Comparison of ENCODE assay signal across 9 cellular contexts in the genomic region with DNA sequence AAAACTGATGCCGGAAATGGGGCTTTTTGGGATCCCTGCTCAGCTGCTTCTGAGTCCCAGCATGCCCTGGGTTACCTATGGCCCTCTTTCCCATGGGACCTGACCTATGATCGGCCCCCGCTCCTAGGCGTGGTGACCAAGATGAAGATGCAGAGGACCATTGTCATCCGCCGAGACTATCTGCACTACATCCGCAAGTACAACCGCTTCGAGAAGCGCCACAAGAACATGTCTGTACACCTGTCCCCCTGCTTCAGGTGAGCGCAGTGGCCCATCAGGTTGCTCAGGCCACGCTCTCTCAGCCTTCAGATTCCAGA. TPM values are rescaled to one million over a fixed set of nuclear protein-coding genes. Genes with fewer than 3 reads are reported as not detected.
A peak's percentile ranks its signal among the peaks of the same experiment; 100 is the strongest.
DNase-seq lines count a peak whose midpoint lies in the region; ATAC-seq, FAIRE-seq and TF ChIP-seq lines count a peak whose summit lies in the region.
"Had no signal": no experiment of that assay in that cellular context is flagged by ENCODE, and none has a peak within 500 bp of the region (broad histone marks: within the 10 kb centered on the region; RNA-seq: fewer than 3 reads in every experiment).

No MANE protein-coding gene starts in this region.

- H3K4me3 ChIP-seq in GM06990 (replicated peaks; ENCODE audit: low read depth, low read length), result peak overlapping the region; percentile 95
- H3K4me3 ChIP-seq in SJSA1, result peak overlapping the region; percentile 56
- H3K4me3 ChIP-seq in endothelial cell of umbilical vein (replicated peaks in 1 of 3; ENCODE audit: insufficient read depth in 1 of 3, low read depth in 1 of 3, low read length in 3 of 3), result peak overlapping the region in 1 of 3 experiments; percentile 100
- H3K4me3 ChIP-seq in retinal pigment epithelial cell (ENCODE audit: low read length), result peak overlapping the region; percentile 100

- no peak overlapping the region for H2AFZ ChIP-seq in endothelial cell of umbilical vein (ENCODE audit: low read depth, low read length)

- peak; percentile 9 for TF ChIP-seq POLR2A in endothelial cell of umbilical vein (IDR thresholded peaks at IDR 0.05; ENCODE audit: low read depth, low read length)

- TF ChIP-seq CTCF in GM06990 (IDR thresholded peaks at IDR 0.05; ENCODE audit: insufficient read depth, low read length, poor library complexity, severe bottlenecking), result no peak
- TF ChIP-seq CTCF in endothelial cell of umbilical vein (IDR thresholded peaks at IDR 0.05; ENCODE audit: extremely low read depth in 1 of 2, insufficient read depth in 1 of 2, low read depth in 1 of 2, low read length in 2 of 2), result no peak
- no peak for TF ChIP-seq CTCF in retinal pigment epithelial cell (conservative IDR thresholded peaks at IDR 0.05; ENCODE audit: low read depth, low read length)

- no peak for FAIRE-seq in endothelial cell of umbilical vein (lab: Jason Lieb, UNC)

- ATAC-seq in HG03520 (IDR thresholded peaks at IDR 0.05; ENCODE audit: unreplicated experiment) (no peak), HG02588 (IDR thresholded peaks at IDR 0.05; ENCODE audit: unreplicated experiment) (no peak)

- peak overlapping the region; percentile 90 for H3K4me2 ChIP-seq in endothelial cell of umbilical vein (ENCODE audit: insufficient read depth, low read length)

- H3K36me3 ChIP-seq in GM06990 (ENCODE audit: control insufficient read depth, insufficient read depth, low read length), result peaks cover 28% of the 10 kb centered on the region
- peaks cover 49% of the 10 kb centered on the region for H3K36me3 ChIP-seq in SJSA1
- peaks cover 10 to 24% of the 10 kb centered on the region in 2 experiments for H3K36me3 ChIP-seq in endothelial cell of umbilical vein (ENCODE audit: control insufficient read depth in 2 of 2, extremely low read depth in 1 of 2, insufficient read depth in 2 of 2, low read length in 2 of 2)

- peaks cover 29% of the 10 kb centered on the region for H3K79me2 ChIP-seq in endothelial cell of umbilical vein (ENCODE audit: control insufficient read depth, insufficient read depth, low read length)

- dilution Hi-C loops in endothelial cell of umbilical vein (cut with MboI; ENCODE audit: extremely low pct_ligation_motif_present, low sequenced_read_pairs), result no loop called here

- H3K9me3 ChIP-seq in SJSA1 (replicated peaks), result no peaks in the 10 kb centered on the region
- H3K9me3 ChIP-seq in endothelial cell of umbilical vein (replicated peaks; ENCODE audit: control insufficient read depth, insufficient read depth, low read length), result no peaks in the 10 kb centered on the region

- H3K27me3 ChIP-seq in GM06990 (replicated peaks; ENCODE audit: control insufficient read depth, insufficient read depth, low read length) (no peaks in the 10 kb centered on the region), SJSA1 (replicated peaks) (no peaks in the 10 kb centered on the region; the same call in 1 of the 2 replicates), endothelial cell of umbilical vein (ENCODE audit: control insufficient read depth in 2 of 2, insufficient read depth in 2 of 2, low read length in 2 of 2) (no peaks in the 10 kb centered on the region)

- POLR2A ChIA-PET in endothelial cell of umbilical vein (lab: Charles Lee), result no interaction called here

- CTCF ChIA-PET in endothelial cell of umbilical vein (lab: Charles Lee), result no interaction called here

- H3K27ac ChIP-seq in SJSA1 (no peak overlapping the region), endothelial cell of umbilical vein (ENCODE audit: insufficient read depth, low read depth, low read length) (no peak overlapping the region)

- intact Hi-C loops in endothelial cell of umbilical vein (cut with micrococcal nuclease), result loop anchor here (2.0 to 5.0 kb wide), 2 partner anchors 143 to 310 kb away; a partner anchor contains a TSS

- no peaks in the 10 kb centered on the region for H3K9me1 ChIP-seq in endothelial cell of umbilical vein (replicated peaks; ENCODE audit: control insufficient read depth, extremely low read depth, insufficient read depth, low read length)

- H3K4me1 ChIP-seq in SJSA1 (replicated peaks) (peaks cover 15% of the 10 kb centered on the region), endothelial cell of umbilical vein (ENCODE audit: control insufficient read depth, extremely low read depth, insufficient read depth, low read length) (peaks cover 36% of the 10 kb centered on the region)

- no TSS peak for BruUV-seq in endothelial cell of umbilical vein (replicated peaks; lab: Mats Ljungman, UMichigan)

- H3K9ac ChIP-seq in endothelial cell of umbilical vein (replicated peaks; ENCODE audit: extremely low read depth, insufficient read depth, low read length), result peak overlapping the region; percentile 100

- peaks cover 3% of the 10 kb centered on the region for H4K20me1 ChIP-seq in endothelial cell of umbilical vein (replicated peaks; ENCODE audit: control insufficient read depth, extremely low read depth, insufficient read depth, low read length)

- DNase-seq in GM06990 (ENCODE audit: extremely low read depth, insufficient read length), result no peak
- no peak for DNase-seq in SJSA1 (ENCODE audit: low read depth in 1 of 2, low spot score in 2 of 2)
- no peak for DNase-seq in endothelial cell of umbilical vein (ENCODE audit: low read depth, low spot score)
- DNase-seq in retinal pigment epithelial cell (ENCODE audit: low read depth), result no peak
- DNase-seq in SK-N-DZ (ENCODE audit: low spot score), result no peak
- DNase-seq in amygdala (lab: John Stamatoyannopoulos, UW), result no peak
- DNase-seq: NCI-H1930 had no signal

RNA-seq across cellular contexts. Expression of a gene that starts 1.5 kb away (rescaled TPM):
- total RNA-seq in SJSA1 (2014; rRNA removed; shearing (Covaris generic)), result 2,318 and 2,803 TPM in 2 replicates
- total RNA-seq in endothelial cell of umbilical vein, result 1,764 and 1,843 TPM in 2 replicates
- 4,411 and 4,760 TPM in 2 replicates for polyA plus RNA-seq in endothelial cell of umbilical vein
- polyA plus RNA-seq in endothelial cell of umbilical vein (2011; cell fraction: cytosol; rRNA removed), result 6,177 and 6,852 TPM in 2 replicates
- 1,925 and 2,062 TPM in 2 replicates for polyA plus RNA-seq in endothelial cell of umbilical vein (2011; cell fraction: nucleus; rRNA removed)
- 2,412 and 4,545 TPM in 2 replicates for polyA plus RNA-seq in endothelial cell of umbilical vein (2012)
- 1,208 and 1,339 TPM in 2 replicates for polyA minus RNA-seq in endothelial cell of umbilical vein
- polyA minus RNA-seq in endothelial cell of umbilical vein (2011; cell fraction: cytosol; rRNA and poly(A)+ RNA removed), result 679 TPM
- polyA minus RNA-seq in endothelial cell of umbilical vein (2011; cell fraction: nucleus; rRNA and poly(A)+ RNA removed), result 152 and 167 TPM in 2 replicates
- polyA plus RNA-seq in SK-N-DZ (2014; cell fraction: cytosol; rRNA removed), result 2,955 and 3,351 TPM in 2 replicates
- polyA plus RNA-seq in SK-N-DZ (2014; cell fraction: nucleus; rRNA removed), result 1,993 and 2,628 TPM in 2 replicates

RNA-seq across cellular contexts. Expression of a gene that starts 10.3 kb away (rescaled TPM):
- total RNA-seq in SJSA1 (2014; rRNA removed; shearing (Covaris generic)), result 1,714 and 2,572 TPM in 2 replicates
- 2,291 and 2,318 TPM in 2 replicates for total RNA-seq in endothelial cell of umbilical vein
- 4,148 and 5,694 TPM in 2 replicates for polyA plus RNA-seq in endothelial cell of umbilical vein
- polyA plus RNA-seq in endothelial cell of umbilical vein (2011; cell fraction: cytosol; rRNA removed), result 3,373 and 4,362 TPM in 2 replicates
- polyA plus RNA-seq in endothelial cell of umbilical vein (2011; cell fraction: nucleus; rRNA removed), result 1,170 and 1,607 TPM in 2 replicates
- 2,404 and 6,049 TPM in 2 replicates for polyA plus RNA-seq in endothelial cell of umbilical vein (2012)
- polyA minus RNA-seq in endothelial cell of umbilical vein, result 1,194 and 1,533 TPM in 2 replicates
- polyA minus RNA-seq in endothelial cell of umbilical vein (2011; cell fraction: cytosol; rRNA and poly(A)+ RNA removed), result 1,164 TPM
- polyA minus RNA-seq in endothelial cell of umbilical vein (2011; cell fraction: nucleus; rRNA and poly(A)+ RNA removed), result 517 and 743 TPM in 2 replicates
- polyA plus RNA-seq in SK-N-DZ (2014; cell fraction: cytosol; rRNA removed), result 2,059 and 2,161 TPM in 2 replicates
- 1,139 and 1,390 TPM in 2 replicates for polyA plus RNA-seq in SK-N-DZ (2014; cell fraction: nucleus; rRNA removed)

RNA-seq across cellular contexts. Expression of a gene that starts 14.7 kb away (rescaled TPM):
- total RNA-seq in SJSA1 (2014; rRNA removed; shearing (Covaris generic)), result 11.8 and 21.5 TPM in 2 replicates
- 98.2 and 134 TPM in 2 replicates for total RNA-seq in endothelial cell of umbilical vein
- 197 and 215 TPM in 2 replicates for polyA plus RNA-seq in endothelial cell of umbilical vein
- polyA plus RNA-seq in endothelial cell of umbilical vein (2011; cell fraction: cytosol; rRNA removed), result 103 and 152 TPM in 2 replicates
- 205 and 270 TPM in 2 replicates for polyA plus RNA-seq in endothelial cell of umbilical vein (2011; cell fraction: nucleus; rRNA removed)
- polyA plus RNA-seq in endothelial cell of umbilical vein (2012), result 107 and 161 TPM in 2 replicates
- polyA minus RNA-seq in endothelial cell of umbilical vein, result 82.9 and 90.9 TPM in 2 replicates
- polyA minus RNA-seq in endothelial cell of umbilical vein (2011; cell fraction: cytosol; rRNA and poly(A)+ RNA removed), result not detected
- polyA minus RNA-seq in endothelial cell of umbilical vein (2011; cell fraction: nucleus; rRNA and poly(A)+ RNA removed), result 20.5 and 29.6 TPM in 2 replicates
- 6.2 and 10.0 TPM in 2 replicates for polyA plus RNA-seq in SK-N-DZ (2014; cell fraction: cytosol; rRNA removed)
- polyA plus RNA-seq in SK-N-DZ (2014; cell fraction: nucleus; rRNA removed), result 12.9 and 20.4 TPM in 2 replicates

RNA-seq across cellular contexts. Expression of a gene that starts 23.7 kb away (rescaled TPM):
- total RNA-seq in SJSA1 (2014; rRNA removed; shearing (Covaris generic)), result 0.95 TPM in 1 of 2 replicates, not detected in the other
- 4.7 and 5.7 TPM in 2 replicates for total RNA-seq in endothelial cell of umbilical vein
- polyA plus RNA-seq in endothelial cell of umbilical vein, result 5.0 and 5.6 TPM in 2 replicates
- 2.2 and 2.6 TPM in 2 replicates for polyA plus RNA-seq in endothelial cell of umbilical vein (2011; cell fraction: cytosol; rRNA removed)
- polyA plus RNA-seq in endothelial cell of umbilical vein (2011; cell fraction: nucleus; rRNA removed), result 2.2 and 3.5 TPM in 2 replicates
- polyA plus RNA-seq in endothelial cell of umbilical vein (2012), result 3.8 and 5.3 TPM in 2 replicates
- 0.53 and 1.4 TPM in 2 replicates for polyA minus RNA-seq in endothelial cell of umbilical vein
- 4.4 TPM for polyA minus RNA-seq in endothelial cell of umbilical vein (2011; cell fraction: cytosol; rRNA and poly(A)+ RNA removed)
- 0.67 and 1.9 TPM in 2 replicates for polyA minus RNA-seq in endothelial cell of umbilical vein (2011; cell fraction: nucleus; rRNA and poly(A)+ RNA removed)
- polyA plus RNA-seq in SK-N-DZ (2014; cell fraction: cytosol; rRNA removed), result 0.32 and 0.54 TPM in 2 replicates
- 1.1 and 1.5 TPM in 2 replicates for polyA plus RNA-seq in SK-N-DZ (2014; cell fraction: nucleus; rRNA removed)

RNA-seq across cellular contexts. Expression of a gene that starts 30.1 kb away (rescaled TPM):
- total RNA-seq in SJSA1 (2014; rRNA removed; shearing (Covaris generic)), result 55.5 and 61.2 TPM in 2 replicates
- total RNA-seq in endothelial cell of umbilical vein, result 94.4 and 96.1 TPM in 2 replicates
- polyA plus RNA-seq in endothelial cell of umbilical vein, result 52.7 and 68.3 TPM in 2 replicates
- polyA plus RNA-seq in endothelial cell of umbilical vein (2011; cell fraction: cytosol; rRNA removed), result 33.7 and 37.1 TPM in 2 replicates
- polyA plus RNA-seq in endothelial cell of umbilical vein (2011; cell fraction: nucleus; rRNA removed), result 27.1 and 34.4 TPM in 2 replicates
- 73.5 and 116 TPM in 2 replicates for polyA plus RNA-seq in endothelial cell of umbilical vein (2012)
- polyA minus RNA-seq in endothelial cell of umbilical vein, result 18.1 and 19.8 TPM in 2 replicates
- not detected for polyA minus RNA-seq in endothelial cell of umbilical vein (2011; cell fraction: cytosol; rRNA and poly(A)+ RNA removed)
- 5.0 and 17.0 TPM in 2 replicates for polyA minus RNA-seq in endothelial cell of umbilical vein (2011; cell fraction: nucleus; rRNA and poly(A)+ RNA removed)
- 6.9 and 16.4 TPM in 2 replicates for polyA plus RNA-seq in SK-N-DZ (2014; cell fraction: cytosol; rRNA removed)
- polyA plus RNA-seq in SK-N-DZ (2014; cell fraction: nucleus; rRNA removed), result 7.5 and 25.5 TPM in 2 replicates
